13 cellular contexts compared by ENCODE assay signal in genomic region chr14:50798048-50798421, GRCh38. TPM values are rescaled to one million over a fixed set of nuclear protein-coding genes. Genes with fewer than 3 reads are reported as not detected.
DNase-seq lines count a peak whose midpoint lies in the region; ATAC-seq and TF ChIP-seq lines count a peak whose summit lies in the region.
"Had no signal": no experiment of that assay in that cellular context is flagged by ENCODE, and none has a peak within 500 bp of the region (broad histone marks: within the 10 kb centered on the region; RNA-seq: fewer than 3 reads in every experiment).

No MANE protein-coding gene starts in this region.

- no peaks in the 10 kb centered on the region for H3K27me3 ChIP-seq in psoas muscle (ENCODE audit: insufficient read depth in 3 of 3, low read length in 2 of 3)
- H3K27me3 ChIP-seq: uterus had no signal

- peaks cover 0 to 6% of the 10 kb centered on the region in 2 donors for H3K36me3 ChIP-seq in psoas muscle (ENCODE audit: insufficient read depth in 1 of 2, low read depth in 1 of 2)
- H3K36me3 ChIP-seq: uterus had no signal

- H3K27ac ChIP-seq in psoas muscle = no peak overlapping the region
- H3K27ac ChIP-seq: uterus had no signal

- ATAC-seq in GM18519 (IDR thresholded peaks at IDR 0.05; ENCODE audit: low FRiP score, unreplicated experiment) (peak; percentile 72), GM21576 (IDR thresholded peaks at IDR 0.05; ENCODE audit: unreplicated experiment) (peak; percentile 83), HG03378 (IDR thresholded peaks at IDR 0.05; ENCODE audit: unreplicated experiment) (peak; percentile 74), psoas muscle (no peak)
- ATAC-seq: activated T-cell treated with anti-CD3 and anti-CD28 coated beads, Interleukin-2, amount 50 U/mL, for 4 hours had no signal

- 89 to 97% (median 95%) methylated on average over 2 of the region's 2 CpGs for WGBS in psoas muscle, 3 donors

- DNase-seq in glutamatergic neuron = no peak
- no peak for DNase-seq in NCI-H1417 treated with DMSO at 0.1 percent for 48 hours (lab: John Stamatoyannopoulos, UW)
- no peak for DNase-seq in putamen (ENCODE audit: low spot score)
- no peak for DNase-seq in psoas muscle
- DNase-seq in RKO (ENCODE audit: low spot score) = no peak
- DNase-seq: activated T-cell treated with anti-CD3 and anti-CD28 coated beads, Interleukin-2, amount 50 U/mL, for 4 hours; NCI-H1694 treated with DMSO at 0.1 percent for 48 hours; SK-N-SH; stimulated activated CD4-positive, alpha-beta T cell treated with anti-CD3 and anti-CD28 coated beads, Interleukin-4, amount 100 ng/mL, for 24 hours; uterus had no signal

- no peak overlapping the region for H3K4me3 ChIP-seq in psoas muscle
- H3K4me3 ChIP-seq: uterus had no signal

- no peaks in the 10 kb centered on the region for H3K9me3 ChIP-seq in psoas muscle
- H3K9me3 ChIP-seq: SK-N-SH, uterus had no signal

- H3K36me3 Mint-ChIP-seq in glutamatergic neuron (ENCODE audit: unreplicated experiment) = no peaks in the 10 kb centered on the region

- H3K9me3 Mint-ChIP-seq in glutamatergic neuron (ENCODE audit: unreplicated experiment) = peaks cover 3% of the 10 kb centered on the region
- H3K9me3 Mint-ChIP-seq: activated T-cell treated with anti-CD3 and anti-CD28 coated beads, Interleukin-2, amount 50 U/mL, for 4 hours had no signal

- no peaks in the 10 kb centered on the region for H3K27me3 Mint-ChIP-seq in glutamatergic neuron (ENCODE audit: unreplicated experiment)

- no peak overlapping the region for H3K4me3 Mint-ChIP-seq in glutamatergic neuron (ENCODE audit: unreplicated experiment)
- H3K4me3 Mint-ChIP-seq: activated T-cell treated with anti-CD3 and anti-CD28 coated beads, Interleukin-2, amount 50 U/mL, for 4 hours had no signal

- H3K4me1 ChIP-seq in psoas muscle = peaks cover 50% of the 10 kb centered on the region

- H3K27ac Mint-ChIP-seq in glutamatergic neuron (ENCODE audit: unreplicated experiment) = peak overlapping the region; percentile 9

- TF ChIP-seq CTCF in glutamatergic neuron (IDR thresholded peaks at IDR 0.05; ENCODE audit: partially characterized antibody, unreplicated experiment) (no peak), psoas muscle (IDR thresholded peaks at IDR 0.05) (no peak)

- H3K4me1 Mint-ChIP-seq in glutamatergic neuron (ENCODE audit: low read depth, unreplicated experiment) = peaks cover 54% of the 10 kb centered on the region

- intact Hi-C loops in psoas muscle (cut with DNase I) = no loop called here

RNA-seq across cellular contexts. Expression of gene NIN, which starts 32.9 kb away (rescaled TPM):
- total RNA-seq in glutamatergic neuron (ENCODE audit: unreplicated experiment) (104 TPM), psoas muscle (10 to 100 TPM; 24.3 to 47.7 (median 39.5) TPM)
- polyA plus RNA-seq in psoas muscle = 10 to 100 TPM in 2 of 3 donors, 1 to 10 TPM in 1; 7.3 to 17.3 (median 11.5) TPM

Comparison
In these comparisons a context has a peak if more than half of its experiments do, and no peak if none do; other contexts are left out.
1. ATAC-seq: peak in GM18519 (single experiment), GM21576 (single experiment) and HG03378 (single experiment); none in psoas muscle (0 of 4).